In genomic region chr4:2924765-2925301, GRCh38 we compare ENCODE assay signal across 1 cellular context.
TF ChIP-seq lines count a peak whose summit lies in the region.

No MANE protein-coding gene starts in this region.

TF ChIP-seq in IMR-90, 13 proteins besides CTCF, POLR2A, EP300 and RAD21:
- no peak for TF ChIP-seq MXI1 (IDR thresholded peaks at IDR 0.05; ENCODE audit: borderline replicate concordance, low read depth, low read length)
- TF ChIP-seq NFE2L2 (IDR thresholded peaks at IDR 0.05; ENCODE audit: low read depth, low read length) = no peak
- no peak for TF ChIP-seq FOS (IDR thresholded peaks at IDR 0.05; ENCODE audit: low read depth, low read length)
- TF ChIP-seq SMC3 (IDR thresholded peaks at IDR 0.05; ENCODE audit: low read depth, low read length) = no peak
- TF ChIP-seq CHD1 (IDR thresholded peaks at IDR 0.05; ENCODE audit: low read depth, low read length) = no peak
- TF ChIP-seq USF2 (IDR thresholded peaks at IDR 0.05; ENCODE audit: low read depth, low read length) = no peak
- TF ChIP-seq RCOR1 (IDR thresholded peaks at IDR 0.05; ENCODE audit: insufficient replicate concordance, low read length) = no peak
- no peak for TF ChIP-seq MAZ (IDR thresholded peaks at IDR 0.05; ENCODE audit: borderline replicate concordance, low read depth, low read length)
- TF ChIP-seq RFX5 (IDR thresholded peaks at IDR 0.05; ENCODE audit: low read depth, low read length) = no peak
- TF ChIP-seq, protein P1, sequence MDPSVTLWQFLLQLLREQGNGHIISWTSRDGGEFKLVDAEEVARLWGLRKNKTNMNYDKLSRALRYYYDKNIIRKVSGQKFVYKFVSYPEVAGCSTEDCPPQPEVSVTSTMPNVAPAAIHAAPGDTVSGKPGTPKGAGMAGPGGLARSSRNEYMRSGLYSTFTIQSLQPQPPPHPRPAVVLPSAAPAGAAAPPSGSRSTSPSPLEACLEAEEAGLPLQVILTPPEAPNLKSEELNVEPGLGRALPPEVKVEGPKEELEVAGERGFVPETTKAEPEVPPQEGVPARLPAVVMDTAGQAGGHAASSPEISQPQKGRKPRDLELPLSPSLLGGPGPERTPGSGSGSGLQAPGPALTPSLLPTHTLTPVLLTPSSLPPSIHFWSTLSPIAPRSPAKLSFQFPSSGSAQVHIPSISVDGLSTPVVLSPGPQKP (IDR thresholded peaks at IDR 0.05; ENCODE audit: borderline replicate concordance, low read depth, low read length) = no peak
- no peak for TF ChIP-seq MAFK (IDR thresholded peaks at IDR 0.05; ENCODE audit: low read depth, low read length)
- no peak for TF ChIP-seq BHLHE40 (IDR thresholded peaks at IDR 0.05; ENCODE audit: low read depth, low read length)
- TF ChIP-seq CEBPB (IDR thresholded peaks at IDR 0.05; ENCODE audit: low read depth, low read length) = no peak
